Comparison of ENCODE assay signal across 1 cellular context in genomic region chr2:120702751-120703150, GRCh38.
TF ChIP-seq lines count a peak whose summit lies in the region.

No MANE protein-coding gene starts in this region.

TF ChIP-seq in H1, 55 proteins besides CTCF, POLR2A, EP300 and RAD21 (continued from another document):
- no peak for TF ChIP-seq CHD7 (IDR thresholded peaks at IDR 0.05; ENCODE audit: insufficient replicate concordance, low read length)
- TF ChIP-seq CBX5 (IDR thresholded peaks at IDR 0.05; ENCODE audit: low read depth, low read length) = no peak
- TF ChIP-seq SUZ12 (IDR thresholded peaks at IDR 0.05; ENCODE audit: low read length) = no peak
- no peak for TF ChIP-seq TAF7 (optimal IDR thresholded peaks at IDR 0.05; ENCODE audit: borderline replicate concordance, low read depth, low read length)
- no peak for TF ChIP-seq SIX5 (IDR thresholded peaks at IDR 0.05; ENCODE audit: low read depth, low read length)
- TF ChIP-seq POLR2AphosphoS5 (IDR thresholded peaks at IDR 0.05; ENCODE audit: low read depth, low read length) = no peak
- no peak for TF ChIP-seq TAF1 (IDR thresholded peaks at IDR 0.05; ENCODE audit: low read depth, low read length)
- no peak for TF ChIP-seq CHD2 (IDR thresholded peaks at IDR 0.05; ENCODE audit: low read length)
- TF ChIP-seq CEBPB (IDR thresholded peaks at IDR 0.05; ENCODE audit: low read depth, low read length) = no peak
- no peak for TF ChIP-seq TBP (IDR thresholded peaks at IDR 0.05; ENCODE audit: low read depth, low read length)
TF ChIP-seq in H1: peak in this region for 0.
